Comparison of ENCODE assay signal across 1 cellular context in the genomic region with DNA sequence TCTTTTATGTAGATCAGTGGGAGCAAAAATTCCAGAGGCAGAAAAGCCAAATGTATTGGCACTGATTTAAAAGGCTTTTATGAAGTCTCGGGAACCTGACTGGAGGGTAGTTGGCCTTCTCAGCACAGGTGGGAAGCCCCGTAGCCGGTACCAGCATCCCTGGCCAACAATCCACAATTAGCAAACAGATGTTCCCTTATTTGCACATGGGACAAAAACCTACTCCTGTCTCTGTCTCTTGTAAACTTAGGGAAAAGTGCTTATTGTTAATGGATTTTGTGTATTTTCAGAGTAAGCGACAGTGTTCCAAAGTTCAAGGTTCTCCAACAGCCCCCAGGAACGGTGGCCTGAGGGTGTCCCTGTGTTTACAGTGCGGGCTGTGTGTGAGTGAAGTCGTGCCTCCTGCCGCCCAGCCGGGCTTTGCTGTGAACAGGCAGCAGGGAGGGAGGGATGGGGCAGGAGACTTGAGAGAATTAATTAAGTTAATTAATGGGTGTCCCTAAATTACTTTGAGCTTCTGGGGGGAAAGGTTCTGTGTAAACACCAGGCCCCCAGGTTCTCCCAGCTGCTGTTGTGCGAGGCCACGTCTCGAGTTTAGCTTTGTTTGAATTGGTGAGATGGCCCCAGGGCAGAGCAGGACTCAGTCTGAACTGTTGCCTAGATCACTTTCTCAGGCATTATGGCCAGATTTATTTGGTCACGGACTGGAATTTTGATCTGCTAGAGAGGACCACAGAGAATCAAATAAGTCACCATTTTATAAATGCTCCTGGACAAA.
TF ChIP-seq lines count a peak whose summit lies in the region.

No MANE protein-coding gene starts in this region.

TF ChIP-seq in HepG2, 621 proteins besides CTCF, POLR2A, EP300 and RAD21 (continued from another document and continues in another):
- TF ChIP-seq XRCC5 (optimal IDR thresholded peaks at IDR 0.05; ENCODE audit: low read length) (peak; percentile 89), ZNF121 (CRISPR knock-in tag; IDR thresholded peaks at IDR 0.05) (peak; percentile 64), ZNF879 (CRISPR knock-in tag; IDR thresholded peaks at IDR 0.05) (no peak), ZFYVE20 (CRISPR knock-in tag; IDR thresholded peaks at IDR 0.05; ENCODE audit: borderline replicate concordance, low read depth) (no peak), ZNF407 (CRISPR knock-in tag; IDR thresholded peaks at IDR 0.05; ENCODE audit: not compliant biosample characterization) (no peak), DNMT3B (CRISPR knock-in tag; conservative IDR thresholded peaks at IDR 0.05) (peak; percentile 96; the same call in 1 of the 2 replicates), ZC3H13 (CRISPR knock-in tag; IDR thresholded peaks at IDR 0.05) (peak; percentile 58; the same call in 1 of the 2 replicates), TOE1 (CRISPR knock-in tag; IDR thresholded peaks at IDR 0.05) (peak; percentile 92; the same call in 1 of the 2 replicates), NFIC (IDR thresholded peaks at IDR 0.05; ENCODE audit: low read length) (peak; percentile 91; the same call in 1 of the 2 replicates), ZNF790 (CRISPR knock-in tag; IDR thresholded peaks at IDR 0.05; ENCODE audit: borderline replicate concordance) (no peak), MAFF (IDR thresholded peaks at IDR 0.05; ENCODE audit: low read depth, low read length) (peak; percentile 89), SMARCE1 (IDR thresholded peaks at IDR 0.05; ENCODE audit: borderline replicate concordance) (no peak), KDM6A (CRISPR knock-in tag; IDR thresholded peaks at IDR 0.05; ENCODE audit: low read depth) (peak; percentile 97), HNF4G (IDR thresholded peaks at IDR 0.05; ENCODE audit: borderline replicate concordance, low read depth, low read length) (peak; percentile 99), HNF4G (CRISPR knock-in tag; IDR thresholded peaks at IDR 0.05; ENCODE audit: borderline replicate concordance, low read depth) (peak; percentile 97; the same call in 1 of the 2 replicates), ZNF850 (CRISPR knock-in tag; conservative IDR thresholded peaks at IDR 0.05) (no peak), MNT (IDR thresholded peaks at IDR 0.05) (peak; percentile 77), GATAD2A (CRISPR knock-in tag; IDR thresholded peaks at IDR 0.05) (peak; percentile 98), THYN1 (CRISPR knock-in tag; IDR thresholded peaks at IDR 0.05; ENCODE audit: borderline replicate concordance, low read depth) (no peak), TEAD2 (CRISPR knock-in tag; IDR thresholded peaks at IDR 0.05) (no peak), FOXK2 (IDR thresholded peaks at IDR 0.05) (peak; percentile 97), ETS1 (CRISPR knock-in tag; IDR thresholded peaks at IDR 0.05) (no peak), DPF2 (CRISPR knock-in tag; IDR thresholded peaks at IDR 0.05; ENCODE audit: borderline replicate concordance, low read depth) (peak; percentile 98), TCF7 (IDR thresholded peaks at IDR 0.05; ENCODE audit: low read depth) (peak; percentile 91), BCL3 (CRISPR knock-in tag; IDR thresholded peaks at IDR 0.05) (peak; percentile 17)
- TF ChIP-seq, protein P1, sequence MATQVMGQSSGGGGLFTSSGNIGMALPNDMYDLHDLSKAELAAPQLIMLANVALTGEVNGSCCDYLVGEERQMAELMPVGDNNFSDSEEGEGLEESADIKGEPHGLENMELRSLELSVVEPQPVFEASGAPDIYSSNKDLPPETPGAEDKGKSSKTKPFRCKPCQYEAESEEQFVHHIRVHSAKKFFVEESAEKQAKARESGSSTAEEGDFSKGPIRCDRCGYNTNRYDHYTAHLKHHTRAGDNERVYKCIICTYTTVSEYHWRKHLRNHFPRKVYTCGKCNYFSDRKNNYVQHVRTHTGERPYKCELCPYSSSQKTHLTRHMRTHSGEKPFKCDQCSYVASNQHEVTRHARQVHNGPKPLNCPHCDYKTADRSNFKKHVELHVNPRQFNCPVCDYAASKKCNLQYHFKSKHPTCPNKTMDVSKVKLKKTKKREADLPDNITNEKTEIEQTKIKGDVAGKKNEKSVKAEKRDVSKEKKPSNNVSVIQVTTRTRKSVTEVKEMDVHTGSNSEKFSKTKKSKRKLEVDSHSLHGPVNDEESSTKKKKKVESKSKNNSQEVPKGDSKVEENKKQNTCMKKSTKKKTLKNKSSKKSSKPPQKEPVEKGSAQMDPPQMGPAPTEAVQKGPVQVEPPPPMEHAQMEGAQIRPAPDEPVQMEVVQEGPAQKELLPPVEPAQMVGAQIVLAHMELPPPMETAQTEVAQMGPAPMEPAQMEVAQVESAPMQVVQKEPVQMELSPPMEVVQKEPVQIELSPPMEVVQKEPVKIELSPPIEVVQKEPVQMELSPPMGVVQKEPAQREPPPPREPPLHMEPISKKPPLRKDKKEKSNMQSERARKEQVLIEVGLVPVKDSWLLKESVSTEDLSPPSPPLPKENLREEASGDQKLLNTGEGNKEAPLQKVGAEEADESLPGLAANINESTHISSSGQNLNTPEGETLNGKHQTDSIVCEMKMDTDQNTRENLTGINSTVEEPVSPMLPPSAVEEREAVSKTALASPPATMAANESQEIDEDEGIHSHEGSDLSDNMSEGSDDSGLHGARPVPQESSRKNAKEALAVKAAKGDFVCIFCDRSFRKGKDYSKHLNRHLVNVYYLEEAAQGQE (IDR thresholded peaks at IDR 0.05; ENCODE audit: borderline replicate concordance in 1 of 2, low read depth in 1 of 2, low read length in 2 of 2): peak in 1 of 2 experiments; percentile 81; a peak in 2 of 4 replicates
- TF ChIP-seq, protein P2, sequence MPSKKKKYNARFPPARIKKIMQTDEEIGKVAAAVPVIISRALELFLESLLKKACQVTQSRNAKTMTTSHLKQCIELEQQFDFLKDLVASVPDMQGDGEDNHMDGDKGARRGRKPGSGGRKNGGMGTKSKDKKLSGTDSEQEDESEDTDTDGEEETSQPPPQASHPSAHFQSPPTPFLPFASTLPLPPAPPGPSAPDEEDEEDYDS (CRISPR knock-in tag; IDR thresholded peaks at IDR 0.05): peak; percentile 83
- TF ChIP-seq, protein P3, sequence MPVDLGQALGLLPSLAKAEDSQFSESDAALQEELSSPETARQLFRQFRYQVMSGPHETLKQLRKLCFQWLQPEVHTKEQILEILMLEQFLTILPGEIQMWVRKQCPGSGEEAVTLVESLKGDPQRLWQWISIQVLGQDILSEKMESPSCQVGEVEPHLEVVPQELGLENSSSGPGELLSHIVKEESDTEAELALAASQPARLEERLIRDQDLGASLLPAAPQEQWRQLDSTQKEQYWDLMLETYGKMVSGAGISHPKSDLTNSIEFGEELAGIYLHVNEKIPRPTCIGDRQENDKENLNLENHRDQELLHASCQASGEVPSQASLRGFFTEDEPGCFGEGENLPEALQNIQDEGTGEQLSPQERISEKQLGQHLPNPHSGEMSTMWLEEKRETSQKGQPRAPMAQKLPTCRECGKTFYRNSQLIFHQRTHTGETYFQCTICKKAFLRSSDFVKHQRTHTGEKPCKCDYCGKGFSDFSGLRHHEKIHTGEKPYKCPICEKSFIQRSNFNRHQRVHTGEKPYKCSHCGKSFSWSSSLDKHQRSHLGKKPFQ (CRISPR knock-in tag; IDR thresholded peaks at IDR 0.05; ENCODE audit: insufficient replicate concordance): peak; percentile 80
- TF ChIP-seq, protein P4, sequence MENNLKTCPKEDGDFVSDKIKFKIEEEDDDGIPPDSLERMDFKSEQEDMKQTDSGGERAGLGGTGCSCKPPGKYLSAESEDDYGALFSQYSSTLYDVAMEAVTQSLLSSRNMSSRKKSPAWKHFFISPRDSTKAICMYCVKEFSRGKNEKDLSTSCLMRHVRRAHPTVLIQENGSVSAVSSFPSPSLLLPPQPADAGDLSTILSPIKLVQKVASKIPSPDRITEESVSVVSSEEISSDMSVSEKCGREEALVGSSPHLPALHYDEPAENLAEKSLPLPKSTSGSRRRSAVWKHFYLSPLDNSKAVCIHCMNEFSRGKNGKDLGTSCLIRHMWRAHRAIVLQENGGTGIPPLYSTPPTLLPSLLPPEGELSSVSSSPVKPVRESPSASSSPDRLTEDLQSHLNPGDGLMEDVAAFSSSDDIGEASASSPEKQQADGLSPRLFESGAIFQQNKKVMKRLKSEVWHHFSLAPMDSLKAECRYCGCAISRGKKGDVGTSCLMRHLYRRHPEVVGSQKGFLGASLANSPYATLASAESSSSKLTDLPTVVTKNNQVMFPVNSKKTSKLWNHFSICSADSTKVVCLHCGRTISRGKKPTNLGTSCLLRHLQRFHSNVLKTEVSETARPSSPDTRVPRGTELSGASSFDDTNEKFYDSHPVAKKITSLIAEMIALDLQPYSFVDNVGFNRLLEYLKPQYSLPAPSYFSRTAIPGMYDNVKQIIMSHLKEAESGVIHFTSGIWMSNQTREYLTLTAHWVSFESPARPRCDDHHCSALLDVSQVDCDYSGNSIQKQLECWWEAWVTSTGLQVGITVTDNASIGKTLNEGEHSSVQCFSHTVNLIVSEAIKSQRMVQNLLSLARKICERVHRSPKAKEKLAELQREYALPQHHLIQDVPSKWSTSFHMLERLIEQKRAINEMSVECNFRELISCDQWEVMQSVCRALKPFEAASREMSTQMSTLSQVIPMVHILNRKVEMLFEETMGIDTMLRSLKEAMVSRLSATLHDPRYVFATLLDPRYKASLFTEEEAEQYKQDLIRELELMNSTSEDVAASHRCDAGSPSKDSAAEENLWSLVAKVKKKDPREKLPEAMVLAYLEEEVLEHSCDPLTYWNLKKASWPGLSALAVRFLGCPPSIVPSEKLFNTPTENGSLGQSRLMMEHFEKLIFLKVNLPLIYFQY (CRISPR knock-in tag; IDR thresholded peaks at IDR 0.05; ENCODE audit: borderline replicate concordance): peak; percentile 69; the same call in 1 of the 2 replicates
